1 cellular context compared by ENCODE assay signal in the genomic region with DNA sequence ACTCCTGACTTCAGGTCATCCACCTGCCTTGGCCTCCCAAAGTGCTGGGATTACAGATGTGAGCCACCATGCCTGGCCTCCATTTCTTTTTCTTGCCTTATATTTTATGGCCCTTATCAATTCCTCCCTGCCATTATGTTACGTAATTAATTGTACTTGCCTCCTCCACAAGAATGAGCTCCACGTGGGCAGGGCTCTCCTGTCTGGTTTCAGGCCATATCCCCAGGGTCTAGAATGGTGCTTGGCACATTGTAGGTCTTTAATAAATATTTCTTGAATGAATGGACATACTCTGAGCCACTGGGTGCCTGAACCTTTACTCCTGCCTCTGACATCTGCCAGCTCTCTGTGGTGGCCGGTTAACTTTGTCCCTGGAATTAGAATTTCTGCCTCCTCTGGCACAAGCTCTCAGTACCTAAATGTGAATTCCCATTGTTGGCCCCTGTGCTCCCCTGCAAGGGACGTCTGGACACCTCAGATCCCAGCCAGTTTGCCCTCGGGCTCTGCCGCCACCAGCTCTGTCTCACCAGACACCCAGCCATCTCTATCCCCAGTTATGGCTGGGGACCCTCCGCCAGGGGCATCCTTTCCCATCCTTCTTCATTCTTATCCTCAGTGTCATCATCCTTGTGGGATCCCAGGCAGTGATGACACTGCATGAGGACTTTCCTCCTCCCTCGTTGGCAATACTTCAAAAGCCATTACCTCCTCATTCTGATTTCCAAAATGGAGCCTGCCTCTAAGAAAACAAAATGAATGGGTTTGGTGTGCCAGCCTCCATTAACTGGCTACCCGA.
A peak's percentile ranks its signal among the peaks of the same experiment; 100 is the strongest.
TF ChIP-seq lines count a peak whose summit lies in the region.

No MANE protein-coding gene starts in this region.

TF ChIP-seq in K562, 482 proteins besides CTCF, POLR2A, EP300 and RAD21 (continued from another document):
- TF ChIP-seq NR2C1 (IDR thresholded peaks at IDR 0.05): no peak
- peak; percentile 16; the same call in 1 of the 2 replicates for TF ChIP-seq NR2C1 (tag; IDR thresholded peaks at IDR 0.05)
- TF ChIP-seq ZNF431 (CRISPR knock-in tag; IDR thresholded peaks at IDR 0.05): no peak
- TF ChIP-seq KDM2B (CRISPR knock-in tag; IDR thresholded peaks at IDR 0.05): no peak
- TF ChIP-seq NFIX (CRISPR knock-in tag; IDR thresholded peaks at IDR 0.05; ENCODE audit: low read depth): no peak
- TF ChIP-seq, protein P1, sequence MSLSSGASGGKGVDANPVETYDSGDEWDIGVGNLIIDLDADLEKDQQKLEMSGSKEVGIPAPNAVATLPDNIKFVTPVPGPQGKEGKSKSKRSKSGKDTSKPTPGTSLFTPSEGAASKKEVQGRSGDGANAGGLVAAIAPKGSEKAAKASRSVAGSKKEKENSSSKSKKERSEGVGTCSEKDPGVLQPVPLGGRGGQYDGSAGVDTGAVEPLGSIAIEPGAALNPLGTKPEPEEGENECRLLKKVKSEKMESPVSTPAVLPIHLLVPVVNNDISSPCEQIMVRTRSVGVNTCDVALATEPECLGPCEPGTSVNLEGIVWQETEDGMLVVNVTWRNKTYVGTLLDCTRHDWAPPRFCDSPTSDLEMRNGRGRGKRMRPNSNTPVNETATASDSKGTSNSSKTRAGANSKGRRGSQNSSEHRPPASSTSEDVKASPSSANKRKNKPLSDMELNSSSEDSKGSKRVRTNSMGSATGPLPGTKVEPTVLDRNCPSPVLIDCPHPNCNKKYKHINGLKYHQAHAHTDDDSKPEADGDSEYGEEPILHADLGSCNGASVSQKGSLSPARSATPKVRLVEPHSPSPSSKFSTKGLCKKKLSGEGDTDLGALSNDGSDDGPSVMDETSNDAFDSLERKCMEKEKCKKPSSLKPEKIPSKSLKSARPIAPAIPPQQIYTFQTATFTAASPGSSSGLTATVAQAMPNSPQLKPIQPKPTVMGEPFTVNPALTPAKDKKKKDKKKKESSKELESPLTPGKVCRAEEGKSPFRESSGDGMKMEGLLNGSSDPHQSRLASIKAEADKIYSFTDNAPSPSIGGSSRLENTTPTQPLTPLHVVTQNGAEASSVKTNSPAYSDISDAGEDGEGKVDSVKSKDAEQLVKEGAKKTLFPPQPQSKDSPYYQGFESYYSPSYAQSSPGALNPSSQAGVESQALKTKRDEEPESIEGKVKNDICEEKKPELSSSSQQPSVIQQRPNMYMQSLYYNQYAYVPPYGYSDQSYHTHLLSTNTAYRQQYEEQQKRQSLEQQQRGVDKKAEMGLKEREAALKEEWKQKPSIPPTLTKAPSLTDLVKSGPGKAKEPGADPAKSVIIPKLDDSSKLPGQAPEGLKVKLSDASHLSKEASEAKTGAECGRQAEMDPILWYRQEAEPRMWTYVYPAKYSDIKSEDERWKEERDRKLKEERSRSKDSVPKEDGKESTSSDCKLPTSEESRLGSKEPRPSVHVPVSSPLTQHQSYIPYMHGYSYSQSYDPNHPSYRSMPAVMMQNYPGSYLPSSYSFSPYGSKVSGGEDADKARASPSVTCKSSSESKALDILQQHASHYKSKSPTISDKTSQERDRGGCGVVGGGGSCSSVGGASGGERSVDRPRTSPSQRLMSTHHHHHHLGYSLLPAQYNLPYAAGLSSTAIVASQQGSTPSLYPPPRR (CRISPR knock-in tag; IDR thresholded peaks at IDR 0.05; ENCODE audit: borderline replicate concordance): no peak
- TF ChIP-seq GATAD2A (IDR thresholded peaks at IDR 0.05): no peak
- TF ChIP-seq MXD1 (CRISPR knock-in tag; IDR thresholded peaks at IDR 0.05; ENCODE audit: borderline replicate concordance, poor library complexity, severe bottlenecking): no peak
- TF ChIP-seq MAFK (IDR thresholded peaks at IDR 0.05; ENCODE audit: low read length): no peak
- TF ChIP-seq ZNF592 (IDR thresholded peaks at IDR 0.05): 0 out of 2 replicates have a peak, but pooled peaks have one; percentile 14
- no peak for TF ChIP-seq NELFE (IDR thresholded peaks at IDR 0.05; ENCODE audit: insufficient read depth, insufficient read length)
- no peak for TF ChIP-seq ZNF766 (CRISPR knock-in tag; conservative IDR thresholded peaks at IDR 0.05)
- no peak for TF ChIP-seq FOXJ2 (tag; IDR thresholded peaks at IDR 0.05)
- peak; percentile 61; the same call in 1 of the 2 replicates for TF ChIP-seq BACH1 (tag; IDR thresholded peaks at IDR 0.05)
